Comparison of ENCODE assay signal across 8 cellular contexts in genomic region chr2:111462572-111462971, GRCh38.
DNase-seq lines count a peak whose midpoint lies in the region; ATAC-seq, FAIRE-seq and TF ChIP-seq lines count a peak whose summit lies in the region.
"Not testable (repeated sequence)": the region's sequence is repeated elsewhere in the genome, so short reads cannot be mapped to it uniquely, and the experiment has no call there.

No MANE protein-coding gene starts in this region.

- not testable (repeated sequence) for H3K4me2 ChIP-seq in MM.1S (ENCODE audit: low read depth, low read length)

- H3K4me1 Mint-ChIP-seq in CD4-positive, alpha-beta memory T cell; immature natural killer cell: not testable (repeated sequence)
- H3K4me1 Mint-ChIP-seq in activated CD4-positive, alpha-beta T cell treated with anti-CD3 and anti-CD28 coated beads, Interleukin-2, amount 10 ng/mL, durations not matched to agents 7 days and 5 days, result peaks cover 16% of the 10 kb centered on the region
- H3K4me1 Mint-ChIP-seq in chondrocyte (ENCODE audit: low read depth), result peaks cover 25% of the 10 kb centered on the region

- not testable (repeated sequence) for H3K36me3 ChIP-seq in CD4-positive, alpha-beta memory T cell (ENCODE audit: insufficient read depth, low read length); MM.1S (replicated peaks; ENCODE audit: insufficient read depth, low read length); Panc1 (ENCODE audit: control insufficient read depth, insufficient read depth, low read length); ascending aorta; small intestine (ENCODE audit: control insufficient read depth in 2 of 2, insufficient read depth in 2 of 2, low read length in 2 of 2)

- intact Hi-C loops in CD4-positive, alpha-beta memory T cell (cut with micrococcal nuclease); Panc1 (cut with micrococcal nuclease; ENCODE audit: unreplicated experiment); ascending aorta (cut with DNase I): not testable (repeated sequence)

- POLR2A ChIA-PET in CD4-positive, alpha-beta memory T cell (lab: Charles Lee; ENCODE audit: partially characterized antibody); Panc1 (lab: Charles Lee); activated CD4-positive, alpha-beta T cell treated with anti-CD3 and anti-CD28 coated beads, Interleukin-2, amount 10 ng/mL, durations not matched to agents 7 days and 5 days (lab: Charles Lee): not testable (repeated sequence)

- H3K9me3 Mint-ChIP-seq in CD4-positive, alpha-beta memory T cell; activated CD4-positive, alpha-beta T cell treated with anti-CD3 and anti-CD28 coated beads, Interleukin-2, amount 10 ng/mL, durations not matched to agents 7 days and 5 days; chondrocyte (ENCODE audit: low read depth); immature natural killer cell: not testable (repeated sequence)

- H4K20me1 ChIP-seq in MM.1S (ENCODE audit: insufficient read depth, low read length), result not testable (repeated sequence)

- H3K27me3 Mint-ChIP-seq in CD4-positive, alpha-beta memory T cell; activated CD4-positive, alpha-beta T cell treated with anti-CD3 and anti-CD28 coated beads, Interleukin-2, amount 10 ng/mL, durations not matched to agents 7 days and 5 days; chondrocyte (ENCODE audit: low read depth); immature natural killer cell (ENCODE audit: low read depth in 3 of 3): not testable (repeated sequence)

- peaks cover 73% of the 10 kb centered on the region for H3K79me2 ChIP-seq in MM.1S (ENCODE audit: low read length)

- WGBS in small intestine, 3 donors, result 10 to 66% (median 27%) methylated on average over 1 to 2 of the region's 2 CpGs

- peak overlapping the region in 5 of 7 donors; percentile 15 to 46 (median 37) for H3K27ac Mint-ChIP-seq in CD4-positive, alpha-beta memory T cell
- H3K27ac Mint-ChIP-seq in activated CD4-positive, alpha-beta T cell treated with anti-CD3 and anti-CD28 coated beads, Interleukin-2, amount 10 ng/mL, durations not matched to agents 7 days and 5 days, result peak overlapping the region; percentile 71
- H3K27ac Mint-ChIP-seq in chondrocyte (ENCODE audit: unreplicated experiment) (peak overlapping the region; percentile 17), immature natural killer cell (peak overlapping the region in 5 of 6 donors; percentile 24 to 68 (median 51))

- not testable (repeated sequence) for H3K27me3 ChIP-seq in CD4-positive, alpha-beta memory T cell (ENCODE audit: insufficient read depth, low read length); MM.1S (replicated peaks; ENCODE audit: insufficient read depth, low read length); Panc1 (ENCODE audit: control insufficient read depth, insufficient read depth, low read length); ascending aorta; small intestine (ENCODE audit: control insufficient read depth in 2 of 2, insufficient read depth in 2 of 2, low read length in 2 of 2)

- peaks cover 10% of the 10 kb centered on the region for H3K4me1 ChIP-seq in CD4-positive, alpha-beta memory T cell (ENCODE audit: insufficient read depth, low read length)
- H3K4me1 ChIP-seq in MM.1S (ENCODE audit: low read length), result peaks cover 17% of the 10 kb centered on the region
- H3K4me1 ChIP-seq in Panc1 (ENCODE audit: control insufficient read depth, insufficient read depth, low read length); ascending aorta; small intestine (ENCODE audit: control insufficient read depth in 2 of 2, insufficient read depth in 1 of 2, low read depth in 1 of 2, low read length in 1 of 2): not testable (repeated sequence)

- H3K9ac ChIP-seq in MM.1S (ENCODE audit: low read length), result not testable (repeated sequence)

- H3K9me3 ChIP-seq in CD4-positive, alpha-beta memory T cell (ENCODE audit: control insufficient read depth in 1 of 2, low read length in 2 of 2); MM.1S (replicated peaks; ENCODE audit: insufficient read depth, low read length); Panc1 (ENCODE audit: control insufficient read depth, insufficient read depth, low read depth, low read length); ascending aorta; small intestine (ENCODE audit: control insufficient read depth, low read depth): not testable (repeated sequence)

- not testable (repeated sequence) for ATAC-seq in Panc1

- FAIRE-seq in small intestine (lab: Jason Lieb, UNC), result not testable (repeated sequence)

- not testable (repeated sequence) for H2AFZ ChIP-seq in MM.1S (ENCODE audit: low read length)

- in situ Hi-C loops in Panc1 (cut with HindIII; ENCODE audit: low pct_unique_long_range_greater_than_20kb, low sequenced_read_pairs), result not testable (repeated sequence)

- not testable (repeated sequence) for H3F3A ChIP-seq in MM.1S (ENCODE audit: insufficient read depth, low read length)

- not testable (repeated sequence) for DNase-seq in CD4-positive, alpha-beta memory T cell; MM.1S; Panc1 (ENCODE audit: low read depth, low spot score); activated CD4-positive, alpha-beta T cell treated with anti-CD3 and anti-CD28 coated beads, Interleukin-2, amount 10 ng/mL, durations not matched to agents 7 days and 5 days; ascending aorta (ENCODE audit: low spot score in 2 of 2); chondrocyte (ENCODE audit: low spot score); immature natural killer cell
- DNase-seq in small intestine, result peak; percentile 56

- not testable (repeated sequence) for H3K27ac ChIP-seq in CD4-positive, alpha-beta memory T cell (ENCODE audit: low read depth, low read length)
- H3K27ac ChIP-seq in MM.1S (ENCODE audit: low read length), result peak overlapping the region; percentile 23; the same call in 1 of the 2 replicates
- peak overlapping the region; percentile 51; the same call in 1 of the 2 replicates for H3K27ac ChIP-seq in Panc1 (ENCODE audit: low read length)
- peak overlapping the region; percentile 34 to 51 for H3K27ac ChIP-seq in ascending aorta
- peak overlapping the region in 1 of 2 donors; percentile 70 for H3K27ac ChIP-seq in small intestine (ENCODE audit: low read depth in 1 of 2, low read length in 1 of 2)

- H3K4me3 Mint-ChIP-seq in CD4-positive, alpha-beta memory T cell, result peak overlapping the region in 1 of 8 donors; percentile 43
- not testable (repeated sequence) for H3K4me3 Mint-ChIP-seq in activated CD4-positive, alpha-beta T cell treated with anti-CD3 and anti-CD28 coated beads, Interleukin-2, amount 10 ng/mL, durations not matched to agents 7 days and 5 days; chondrocyte (ENCODE audit: unreplicated experiment)
- peak overlapping the region in 1 of 5 donors; percentile 4 for H3K4me3 Mint-ChIP-seq in immature natural killer cell

- not testable (repeated sequence) for TF ChIP-seq CTCF in MM.1S (IDR thresholded peaks at IDR 0.05; ENCODE audit: low read length); Panc1 (IDR thresholded peaks at IDR 0.05); ascending aorta (IDR thresholded peaks at IDR 0.05); chondrocyte (IDR thresholded peaks at IDR 0.05)

- not testable (repeated sequence) for H3K9me2 ChIP-seq in MM.1S (replicated peaks; ENCODE audit: insufficient read depth, low read length)

- H3K36me3 Mint-ChIP-seq in CD4-positive, alpha-beta memory T cell; activated CD4-positive, alpha-beta T cell treated with anti-CD3 and anti-CD28 coated beads, Interleukin-2, amount 10 ng/mL, durations not matched to agents 7 days and 5 days (ENCODE audit: low read depth); chondrocyte (ENCODE audit: low read depth); immature natural killer cell: not testable (repeated sequence)

- CTCF ChIA-PET in CD4-positive, alpha-beta memory T cell (lab: Charles Lee; ENCODE audit: partially characterized antibody); Panc1 (lab: Charles Lee); activated CD4-positive, alpha-beta T cell treated with anti-CD3 and anti-CD28 coated beads, Interleukin-2, amount 10 ng/mL, durations not matched to agents 7 days and 5 days (lab: Charles Lee): not testable (repeated sequence)

- BruUV-seq in Panc1 (replicated peaks; lab: Mats Ljungman, UMichigan), result not testable (repeated sequence)

- H3K4me3 ChIP-seq in CD4-positive, alpha-beta memory T cell (ENCODE audit: low read length in 2 of 2); MM.1S (ENCODE audit: low read length); Panc1 (ENCODE audit: low read depth in 2 of 2, low read length in 2 of 2); ascending aorta; small intestine (ENCODE audit: low read depth in 1 of 2, low read length in 2 of 2): not testable (repeated sequence)

Comparison
In these comparisons a context has a peak if more than half of its experiments do, and no peak if none do; other contexts are left out.
1. H3K27ac Mint-ChIP-seq: peak in every context shown above with its lines; median percentile 71 in activated CD4-positive, alpha-beta T cell treated with anti-CD3 and anti-CD28 coated beads, Interleukin-2, amount 10 ng/mL, durations not matched to agents 7 days and 5 days; 51 in immature natural killer cell; 37 in CD4-positive, alpha-beta memory T cell; 17 in chondrocyte.